In genomic region chr11:14642873-14643696, GRCh38 we compare ENCODE assay signal across 7 cellular contexts. TPM values are rescaled to one million over a fixed set of nuclear protein-coding genes. Genes with fewer than 3 reads are reported as not detected.
DNase-seq lines count a peak whose midpoint lies in the region; ATAC-seq and TF ChIP-seq lines count a peak whose summit lies in the region.

No MANE protein-coding gene starts in this region.

- DNase-seq in HFF-Myc (ENCODE audit: extremely low read depth, low read depth) (no peak), fibroblast of mammary gland (ENCODE audit: low read depth) (no peak), sciatic nerve (ENCODE audit: low spot score) (no peak), NCI-H1436 treated with DMSO at 0.1 percent for 48 hours (lab: John Stamatoyannopoulos, UW) (no peak), EL (no peak)

- ATAC-seq in sciatic nerve (peak; percentile 8), HG03565 (IDR thresholded peaks at IDR 0.05; ENCODE audit: unreplicated experiment) (no peak)

- H3K36me3 Mint-ChIP-seq in T-helper 1 cell treated with Interleukin-12 subunit alpha and Interleukin-12 subunit beta and Interleukin-4 antibody, amounts not matched to agents 30 μg/mL and 1 μg/mL, for 36 hours (ENCODE audit: low read depth), result peaks cover 45% of the 10 kb centered on the region

- H3K4me3 Mint-ChIP-seq in T-helper 1 cell treated with Interleukin-12 subunit alpha and Interleukin-12 subunit beta and Interleukin-4 antibody, amounts not matched to agents 30 μg/mL and 1 μg/mL, for 36 hours, result peak overlapping the region; percentile 83

- H3K4me3 ChIP-seq in HFF-Myc (replicated peaks; ENCODE audit: low read depth, low read length) (peak overlapping the region; percentile 94), fibroblast of mammary gland (ENCODE audit: control insufficient read depth, low read depth, low read length) (peak overlapping the region; percentile 28)

- peaks cover 47% of the 10 kb centered on the region for H3K4me1 Mint-ChIP-seq in T-helper 1 cell treated with Interleukin-12 subunit alpha and Interleukin-12 subunit beta and Interleukin-4 antibody, amounts not matched to agents 30 μg/mL and 1 μg/mL, for 36 hours (ENCODE audit: low read depth)

- H3K27ac Mint-ChIP-seq in T-helper 1 cell treated with Interleukin-12 subunit alpha and Interleukin-12 subunit beta and Interleukin-4 antibody, amounts not matched to agents 30 μg/mL and 1 μg/mL, for 36 hours, result peak overlapping the region; percentile 67

- no peak for TF ChIP-seq CTCF in HFF-Myc (IDR thresholded peaks at IDR 0.05; ENCODE audit: low read depth, low read length, missing control alignments)
- no peak for TF ChIP-seq CTCF in fibroblast of mammary gland (conservative IDR thresholded peaks at IDR 0.05; ENCODE audit: control insufficient read depth, insufficient read depth, low read depth, low read length)

- no peaks in the 10 kb centered on the region for H3K9me3 Mint-ChIP-seq in T-helper 1 cell treated with Interleukin-12 subunit alpha and Interleukin-12 subunit beta and Interleukin-4 antibody, amounts not matched to agents 30 μg/mL and 1 μg/mL, for 36 hours

- intact Hi-C loops in sciatic nerve (cut with DNase I), result no loop called here

- no peaks in the 10 kb centered on the region for H3K27me3 Mint-ChIP-seq in T-helper 1 cell treated with Interleukin-12 subunit alpha and Interleukin-12 subunit beta and Interleukin-4 antibody, amounts not matched to agents 30 μg/mL and 1 μg/mL, for 36 hours (ENCODE audit: low read depth)

RNA-seq across cellular contexts. Expression of gene PDE3B, which starts 0.5 kb away (rescaled TPM):
- 7.8 TPM for total RNA-seq in sciatic nerve
